6 cellular contexts compared by ENCODE assay signal in genomic region chr15:25758612-25759011, GRCh38.
A peak's percentile ranks its signal among the peaks of the same experiment; 100 is the strongest.
DNase-seq lines count a peak whose midpoint lies in the region; ATAC-seq and TF ChIP-seq lines count a peak whose summit lies in the region.
"Not testable (repeated sequence)": the region's sequence is repeated elsewhere in the genome, so short reads cannot be mapped to it uniquely, and the experiment has no call there.

No MANE protein-coding gene starts in this region.

- H3K36me3 Mint-ChIP-seq in Caco-2 (ENCODE audit: insufficient read depth, unreplicated experiment); central memory CD8-positive, alpha-beta T cell (ENCODE audit: insufficient read depth): not testable (repeated sequence)
- peaks cover 18% of the 10 kb centered on the region for H3K36me3 Mint-ChIP-seq in osteocyte (ENCODE audit: unreplicated experiment)

- not testable (repeated sequence) for DNase-seq in Caco-2; central memory CD8-positive, alpha-beta T cell (ENCODE audit: low spot score in 2 of 2)
- DNase-seq in SW480 (ENCODE audit: low spot score) (peak; percentile 31), ecto neural progenitor cell (ENCODE audit: low spot score) (peak; percentile 14), right atrium auricular region (ENCODE audit: low spot score) (peak; percentile 55), osteocyte (ENCODE audit: extremely low spot score, unreplicated experiment) (peak; percentile 57)

- POLR2A ChIA-PET in Caco-2 (lab: Charles Lee) = not testable (repeated sequence)

- intact Hi-C loops in Caco-2 (cut with micrococcal nuclease; ENCODE audit: unreplicated experiment) = not testable (repeated sequence)

- H3K4me1 ChIP-seq in Caco-2, right atrium auricular region: not testable (repeated sequence)

- not testable (repeated sequence) for H3K9me3 ChIP-seq in Caco-2, right atrium auricular region

- not testable (repeated sequence) for H3K27me3 Mint-ChIP-seq in Caco-2 (ENCODE audit: insufficient read depth, unreplicated experiment); central memory CD8-positive, alpha-beta T cell; osteocyte (ENCODE audit: unreplicated experiment)

- not testable (repeated sequence) for H3K27me3 ChIP-seq in Caco-2 (replicated peaks; ENCODE audit: control insufficient read depth, insufficient read depth, low read length); right atrium auricular region

- CTCF ChIA-PET in Caco-2 (lab: Charles Lee) = not testable (repeated sequence)

- not testable (repeated sequence) for H3K4me3 Mint-ChIP-seq in Caco-2 (ENCODE audit: unreplicated experiment); central memory CD8-positive, alpha-beta T cell; osteocyte (ENCODE audit: unreplicated experiment)

- not testable (repeated sequence) for H3K4me3 ChIP-seq in Caco-2 (ENCODE audit: low read depth, low read length); right atrium auricular region

- not testable (repeated sequence) for H3K36me3 ChIP-seq in Caco-2 (ENCODE audit: control insufficient read depth, insufficient read depth, low read length); right atrium auricular region

- H3K9me3 Mint-ChIP-seq in Caco-2 (ENCODE audit: unreplicated experiment); central memory CD8-positive, alpha-beta T cell; osteocyte (ENCODE audit: unreplicated experiment): not testable (repeated sequence)

- not testable (repeated sequence) for H3K4me1 Mint-ChIP-seq in Caco-2 (ENCODE audit: low read depth, unreplicated experiment); central memory CD8-positive, alpha-beta T cell
- peaks cover 61% of the 10 kb centered on the region for H3K4me1 Mint-ChIP-seq in osteocyte (ENCODE audit: unreplicated experiment)

- peak overlapping the region; percentile 43 for H3K27ac Mint-ChIP-seq in Caco-2 (ENCODE audit: unreplicated experiment)
- H3K27ac Mint-ChIP-seq in central memory CD8-positive, alpha-beta T cell (ENCODE audit: low read depth) = peak overlapping the region; percentile 21
- H3K27ac Mint-ChIP-seq in osteocyte (ENCODE audit: unreplicated experiment) = not testable (repeated sequence)

- not testable (repeated sequence) for TF ChIP-seq CTCF in Caco-2 (IDR thresholded peaks at IDR 0.05; ENCODE audit: insufficient read depth in 1 of 2, low read depth in 1 of 2, low read length in 1 of 2, severe bottlenecking in 1 of 2, unreplicated experiment in 1 of 2); right atrium auricular region (IDR thresholded peaks at IDR 0.05); osteocyte (IDR thresholded peaks at IDR 0.05)

- not testable (repeated sequence) for H3K27ac ChIP-seq in right atrium auricular region

- ATAC-seq in central memory CD8-positive, alpha-beta T cell (replicated peaks; ENCODE audit: extremely low read depth, poor library complexity, severe bottlenecking) = not testable (repeated sequence)

- not testable (repeated sequence) for BruUV-seq in Caco-2 (replicated peaks; lab: Mats Ljungman, UMichigan)
